In genomic region chr18:79399275-79400081, GRCh38 we compare ENCODE assay signal across 8 cellular contexts. TPM values are rescaled to one million over a fixed set of nuclear protein-coding genes. Genes with fewer than 3 reads are reported as not detected.
DNase-seq lines count a peak whose midpoint lies in the region; ATAC-seq, FAIRE-seq and TF ChIP-seq lines count a peak whose summit lies in the region.

No MANE protein-coding gene starts in this region.

- peaks cover 1% of the 10 kb centered on the region for H3K79me2 ChIP-seq in trophoblast cell (ENCODE audit: control insufficient read depth, insufficient read depth, low read length, poor library complexity)

- no peak overlapping the region for H2AFZ ChIP-seq in trophoblast cell (ENCODE audit: insufficient read depth, low read length, poor library complexity)

- no peak overlapping the region for H2BK5ac ChIP-seq in trophoblast cell (ENCODE audit: low read depth, low read length, poor library complexity)

- peak overlapping the region; percentile 32 for H3K14ac ChIP-seq in trophoblast cell (ENCODE audit: low read length)

- no peaks in the 10 kb centered on the region for H3K9me3 ChIP-seq in T-helper 17 cell (ENCODE audit: control insufficient read depth, low read length, poor library complexity, severe bottlenecking)
- no peaks in the 10 kb centered on the region for H3K9me3 ChIP-seq in esophagus squamous epithelium
- no peaks in the 10 kb centered on the region for H3K9me3 ChIP-seq in trophoblast cell (ENCODE audit: insufficient read depth, low read depth, low read length)
- no peaks in the 10 kb centered on the region for H3K9me3 ChIP-seq in BE2C

- intact Hi-C loops in esophagus squamous epithelium (cut with DNase I), result no loop called here

- 47 to 74% methylated on average over 16 to 27 of the region's 79 CpGs for WGBS in esophagus squamous epithelium, 2 donors
- no CpG with 5 or more reads among the region's 79 CpGs for WGBS in trophoblast cell (ENCODE audit: extremely low coverage, insufficient coverage, insufficient read length)

- H3K27me3 ChIP-seq in esophagus squamous epithelium, result peaks cover 0 to 88% (median 1%) of the 10 kb centered on the region in 4 donors
- H3K27me3 ChIP-seq in trophoblast cell (ENCODE audit: insufficient read depth, low read length), result peaks cover 48% of the 10 kb centered on the region
- peaks cover 57% of the 10 kb centered on the region for H3K27me3 ChIP-seq in BE2C

- H3K4me3 Mint-ChIP-seq in T-helper 17 cell, result peak overlapping the region; percentile 95

- peaks cover 39% of the 10 kb centered on the region for H3K4me1 Mint-ChIP-seq in T-helper 17 cell

- H3K4me1 ChIP-seq in esophagus squamous epithelium, result peaks cover 39 to 78% (median 42%) of the 10 kb centered on the region in 3 donors
- H3K4me1 ChIP-seq in trophoblast cell (ENCODE audit: control insufficient read depth in 1 of 2, insufficient read depth in 2 of 2, low read length in 2 of 2), result peaks cover 1 to 13% of the 10 kb centered on the region in 2 experiments
- H3K4me1 ChIP-seq in BE2C, result no peaks in the 10 kb centered on the region

- no peak for TF ChIP-seq POLR2A in esophagus squamous epithelium (IDR thresholded peaks at IDR 0.05)

- H3K27ac ChIP-seq in esophagus squamous epithelium, result peak overlapping the region; percentile 77 to 92 (median 84)
- no peak overlapping the region for H3K27ac ChIP-seq in trophoblast cell (ENCODE audit: low read depth, low read length)

- no peaks in the 10 kb centered on the region for H3K36me3 ChIP-seq in esophagus squamous epithelium
- no peaks in the 10 kb centered on the region for H3K36me3 ChIP-seq in trophoblast cell (ENCODE audit: control insufficient read depth in 1 of 2, insufficient read depth in 2 of 2, low read length in 2 of 2)
- no peaks in the 10 kb centered on the region for H3K36me3 ChIP-seq in BE2C

- no peak overlapping the region for H3K9ac ChIP-seq in trophoblast cell (ENCODE audit: low read length)

- no peak overlapping the region for H2AK5ac ChIP-seq in trophoblast cell (ENCODE audit: low read length)

- peak; percentile 56 for FAIRE-seq in GM19239 (lab: Jason Lieb, UNC)

- H3K4ac ChIP-seq in trophoblast cell (ENCODE audit: low read depth, low read length), result no peak overlapping the region

- no peak overlapping the region for H2BK120ac ChIP-seq in trophoblast cell (ENCODE audit: insufficient read depth, low read length, poor library complexity)

- TF ChIP-seq CTCF in esophagus squamous epithelium (IDR thresholded peaks at IDR 0.05) (no peak), GM10266 (IDR thresholded peaks at IDR 0.05; ENCODE audit: control insufficient read depth, insufficient read depth, low read depth, missing control alignments) (no peak), BE2C (IDR thresholded peaks at IDR 0.05; ENCODE audit: low read depth, low read length) (no peak)

- no peak overlapping the region for H3K23ac ChIP-seq in trophoblast cell (ENCODE audit: low read length)

- no peak overlapping the region for H4K12ac ChIP-seq in trophoblast cell (ENCODE audit: low read depth, low read length)

- peak; percentile 9 for ATAC-seq in T-helper 17 cell
- ATAC-seq in GM19463 (IDR thresholded peaks at IDR 0.05; ENCODE audit: unreplicated experiment), result no peak

- H3K27ac Mint-ChIP-seq in T-helper 17 cell, result peak overlapping the region; percentile 94

- no peaks in the 10 kb centered on the region for H3K79me1 ChIP-seq in trophoblast cell (ENCODE audit: low read length)

- H3K4me2 ChIP-seq in trophoblast cell (ENCODE audit: low read length), result peak overlapping the region; percentile 87

- no peak overlapping the region for H3K18ac ChIP-seq in trophoblast cell (ENCODE audit: low read length)

- H4K8ac ChIP-seq in trophoblast cell (ENCODE audit: low read depth, low read length), result peak overlapping the region; percentile 41

- peak overlapping the region; percentile 42 for H4K91ac ChIP-seq in trophoblast cell (ENCODE audit: low read depth, low read length)

- no peaks in the 10 kb centered on the region for H3K27me3 Mint-ChIP-seq in T-helper 17 cell

- no peak for DNase-seq in GM19239 (ENCODE audit: insufficient read length, low spot score)
- DNase-seq in T-helper 17 cell, result peak in 1 of 3 donors; percentile 16
- no peak for DNase-seq in esophagus squamous epithelium (lab: John Stamatoyannopoulos, UW)
- no peak for DNase-seq in trophoblast cell
- no peak for DNase-seq in GM10266 (ENCODE audit: extremely low spot score)
- no peak for DNase-seq in BE2C
- DNase-seq in COLO668 (lab: John Stamatoyannopoulos, UW; ENCODE audit: unreplicated experiment), result no peak

- H2BK12ac ChIP-seq in trophoblast cell (ENCODE audit: low read length), result no peak overlapping the region

- H3K36me3 Mint-ChIP-seq in T-helper 17 cell (ENCODE audit: low read depth), result no peaks in the 10 kb centered on the region

- H3K4me3 ChIP-seq in esophagus squamous epithelium, result peak overlapping the region; percentile 56 to 93 (median 70)
- peak overlapping the region; percentile 66 for H3K4me3 ChIP-seq in trophoblast cell (ENCODE audit: low read depth, low read length)
- H3K4me3 ChIP-seq in BE2C (ENCODE audit: low read depth, low read length), result no peak overlapping the region

RNA-seq across cellular contexts. Expression of gene NFATC1, which starts 3.7 kb away (rescaled TPM):
- total RNA-seq in T-helper 17 cell, result 10 to 100 TPM; 73.4 to 77.8 TPM
- 1 to 10 TPM in 3 of 4 donors, under 1 TPM in 1; 0.79 to 4.8 (median 2.6) TPM for total RNA-seq in esophagus squamous epithelium
- polyA plus RNA-seq in trophoblast cell (2013), result 3.9 and 4.4 TPM in 2 replicates
- polyA plus RNA-seq in BE2C (2012; ENCODE audit: insufficient read depth, insufficient read length, low read depth), result 2.1 TPM

Comparison
In these comparisons a context has a peak if more than half of its experiments do, and no peak if none do; other contexts are left out.
1. RNA of gene NFATC1, which starts 3.7 kb away (total RNA-seq): 73.4 to 77.8 TPM in T-helper 17 cell; 0.79 to 4.8 TPM in esophagus squamous epithelium; every median in the first group is over 10 times any median in the second.